ENCODE assay signal across 8 cellular contexts in the genomic region with DNA sequence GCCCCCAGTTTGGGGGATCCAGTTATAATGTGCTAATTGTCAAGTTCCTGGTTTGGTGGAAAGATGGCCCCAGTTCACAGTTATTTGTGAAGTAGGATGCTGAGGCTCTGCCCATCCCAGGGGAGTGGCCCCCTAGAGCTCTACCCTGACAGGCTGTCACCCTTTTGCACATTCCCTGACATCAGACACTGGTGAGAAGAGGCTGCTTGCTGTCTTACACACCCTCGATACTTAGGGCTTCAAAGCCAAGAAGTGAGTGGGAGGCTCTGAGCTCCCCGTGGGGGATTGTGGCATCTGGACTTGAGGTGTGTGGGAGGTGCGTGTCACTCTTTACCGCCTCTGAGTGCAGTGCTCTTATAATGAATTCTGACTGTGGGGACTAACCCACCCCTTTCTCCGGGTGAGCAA.
DNase-seq lines count a peak whose midpoint lies in the region; ATAC-seq and TF ChIP-seq lines count a peak whose summit lies in the region.

No MANE protein-coding gene starts in this region.

- no peaks in the 10 kb centered on the region for H3K9me3 Mint-ChIP-seq in activated CD4-positive, alpha-beta T cell treated with anti-CD3 and anti-CD28 coated beads, Interleukin-2, amount 10 ng/mL, durations not matched to agents 7 days and 5 days
- H3K9me3 Mint-ChIP-seq in naive thymus-derived CD8-positive, alpha-beta T cell = no peaks in the 10 kb centered on the region

- peaks cover 32% of the 10 kb centered on the region for H3K4me1 Mint-ChIP-seq in activated CD4-positive, alpha-beta T cell treated with anti-CD3 and anti-CD28 coated beads, Interleukin-2, amount 10 ng/mL, durations not matched to agents 7 days and 5 days
- peaks cover 23 to 47% (median 37%) of the 10 kb centered on the region in 4 donors for H3K4me1 Mint-ChIP-seq in naive thymus-derived CD8-positive, alpha-beta T cell

- H3K27me3 Mint-ChIP-seq in activated CD4-positive, alpha-beta T cell treated with anti-CD3 and anti-CD28 coated beads, Interleukin-2, amount 10 ng/mL, durations not matched to agents 7 days and 5 days = no peaks in the 10 kb centered on the region
- H3K27me3 Mint-ChIP-seq in naive thymus-derived CD8-positive, alpha-beta T cell = no peaks in the 10 kb centered on the region

- 32% methylated on average over 5 of the region's 5 CpGs for WGBS in mammary epithelial cell (ENCODE audit: low coverage, missing lambda C conversion rate)

- TF ChIP-seq CTCF in mammary epithelial cell (conservative IDR thresholded peaks at IDR 0.05 in 1 of 2, IDR thresholded peaks at IDR 0.05 in 1 of 2; ENCODE audit: extremely low read depth in 1 of 2, insufficient read depth in 1 of 2, low read depth in 1 of 2, low read length in 2 of 2) = no peak

- peak; percentile 16 for DNase-seq in activated CD4-positive, alpha-beta T cell treated with anti-CD3 and anti-CD28 coated beads, Interleukin-2, amount 10 ng/mL, durations not matched to agents 7 days and 5 days
- DNase-seq in naive thymus-derived CD8-positive, alpha-beta T cell = peak in 2 of 10 donors; percentile 5 to 12
- DNase-seq in NCI-H1092 (lab: John Stamatoyannopoulos, UW) = no peak
- DNase-seq in mammary epithelial cell = no peak
- no peak for DNase-seq in NCI-H1694 (lab: John Stamatoyannopoulos, UW)

- in situ Hi-C loops in mammary epithelial cell (cut with MboI; ENCODE audit: low sequenced_read_pairs in 2 of 2) = no loop called here

- H4K20me1 ChIP-seq in mammary epithelial cell (ENCODE audit: insufficient read depth, low read length) = no peaks in the 10 kb centered on the region

- no peaks in the 10 kb centered on the region for H3K36me3 ChIP-seq in mammary epithelial cell (ENCODE audit: insufficient read depth, low read length)

- H3K4me1 ChIP-seq in mammary epithelial cell (ENCODE audit: insufficient read depth, low read length) = no peaks in the 10 kb centered on the region

- peak overlapping the region; percentile 71 for H3K27ac Mint-ChIP-seq in activated CD4-positive, alpha-beta T cell treated with anti-CD3 and anti-CD28 coated beads, Interleukin-2, amount 10 ng/mL, durations not matched to agents 7 days and 5 days
- peak overlapping the region; percentile 32 to 82 (median 54) for H3K27ac Mint-ChIP-seq in naive thymus-derived CD8-positive, alpha-beta T cell

- H3K36me3 Mint-ChIP-seq in activated CD4-positive, alpha-beta T cell treated with anti-CD3 and anti-CD28 coated beads, Interleukin-2, amount 10 ng/mL, durations not matched to agents 7 days and 5 days (ENCODE audit: low read depth) = peaks cover 63% of the 10 kb centered on the region
- peaks cover 12 to 79% (median 34%) of the 10 kb centered on the region in 3 donors for H3K36me3 Mint-ChIP-seq in naive thymus-derived CD8-positive, alpha-beta T cell

- ATAC-seq in GM18870 (IDR thresholded peaks at IDR 0.05; ENCODE audit: unreplicated experiment) = peak; percentile 86
- peak; percentile 82 for ATAC-seq in HG02840 (IDR thresholded peaks at IDR 0.05; ENCODE audit: low FRiP score, unreplicated experiment)
- ATAC-seq in naive thymus-derived CD8-positive, alpha-beta T cell = peak; percentile 33 to 64
- no peak for ATAC-seq in SK-N-SH treated with all-trans-retinoic acid at 6 μM for 48 hours

- no peak overlapping the region for H2AFZ ChIP-seq in mammary epithelial cell (ENCODE audit: low read depth, low read length)

- no peak overlapping the region for H3K4me2 ChIP-seq in mammary epithelial cell (ENCODE audit: insufficient read depth, low read depth, low read length)

- H3K27ac ChIP-seq in mammary epithelial cell (ENCODE audit: insufficient read depth, low read depth, low read length) = no peak overlapping the region

- POLR2A ChIA-PET in activated CD4-positive, alpha-beta T cell treated with anti-CD3 and anti-CD28 coated beads, Interleukin-2, amount 10 ng/mL, durations not matched to agents 7 days and 5 days (lab: Charles Lee) = no interaction called here
- POLR2A ChIA-PET in naive thymus-derived CD8-positive, alpha-beta T cell (lab: Charles Lee) = interaction anchor here (0.6 kb wide), 1 partner anchor 485 kb away, joined by 4 read pairs; no protein-coding TSS in a partner anchor

- no peaks in the 10 kb centered on the region for H3K9me3 ChIP-seq in mammary epithelial cell (replicated peaks; ENCODE audit: insufficient read depth, low read length)

- intact Hi-C loops in mammary epithelial cell (cut with micrococcal nuclease) = no loop called here

- no peak overlapping the region for H3K9ac ChIP-seq in mammary epithelial cell (ENCODE audit: insufficient read depth, low read length)

- BruUV-seq in mammary epithelial cell (replicated peaks; lab: Mats Ljungman, UMichigan) = no TSS peak

- H3K27me3 ChIP-seq in mammary epithelial cell (ENCODE audit: insufficient read depth, low read length) = no peaks in the 10 kb centered on the region

- H3K4me3 ChIP-seq in mammary epithelial cell (replicated peaks in 1 of 3; ENCODE audit: insufficient read depth in 1 of 3, low read depth in 2 of 3, low read length in 3 of 3) = no peak overlapping the region

- CTCF ChIA-PET in activated CD4-positive, alpha-beta T cell treated with anti-CD3 and anti-CD28 coated beads, Interleukin-2, amount 10 ng/mL, durations not matched to agents 7 days and 5 days (lab: Charles Lee) = interaction anchor here (0.7 to 3.0 kb wide), 5 partner anchors 10 to 40 kb away, joined by 3 to 11 read pairs (median 6); no protein-coding TSS in a partner anchor
- CTCF ChIA-PET in mammary epithelial cell (lab: Charles Lee; ENCODE audit: low non-redundant PET) = no interaction called here

- no peaks in the 10 kb centered on the region for H3K79me2 ChIP-seq in mammary epithelial cell (ENCODE audit: insufficient read depth, low read length)

- dilution Hi-C loops in mammary epithelial cell (cut with HindIII; ENCODE audit: low sequenced_read_pairs) = no loop called here

- H3K4me3 Mint-ChIP-seq in activated CD4-positive, alpha-beta T cell treated with anti-CD3 and anti-CD28 coated beads, Interleukin-2, amount 10 ng/mL, durations not matched to agents 7 days and 5 days = no peak overlapping the region
- H3K4me3 Mint-ChIP-seq in naive thymus-derived CD8-positive, alpha-beta T cell = no peak overlapping the region

TF ChIP-seq in SK-N-SH treated with all-trans-retinoic acid at 6 μM for 48 hours, 23 proteins besides CTCF, POLR2A, EP300 and RAD21:
- no peak for TF ChIP-seq CSDC2 (CRISPR knock-in tag; IDR thresholded peaks at IDR 0.05)
- TF ChIP-seq, protein P1, sequence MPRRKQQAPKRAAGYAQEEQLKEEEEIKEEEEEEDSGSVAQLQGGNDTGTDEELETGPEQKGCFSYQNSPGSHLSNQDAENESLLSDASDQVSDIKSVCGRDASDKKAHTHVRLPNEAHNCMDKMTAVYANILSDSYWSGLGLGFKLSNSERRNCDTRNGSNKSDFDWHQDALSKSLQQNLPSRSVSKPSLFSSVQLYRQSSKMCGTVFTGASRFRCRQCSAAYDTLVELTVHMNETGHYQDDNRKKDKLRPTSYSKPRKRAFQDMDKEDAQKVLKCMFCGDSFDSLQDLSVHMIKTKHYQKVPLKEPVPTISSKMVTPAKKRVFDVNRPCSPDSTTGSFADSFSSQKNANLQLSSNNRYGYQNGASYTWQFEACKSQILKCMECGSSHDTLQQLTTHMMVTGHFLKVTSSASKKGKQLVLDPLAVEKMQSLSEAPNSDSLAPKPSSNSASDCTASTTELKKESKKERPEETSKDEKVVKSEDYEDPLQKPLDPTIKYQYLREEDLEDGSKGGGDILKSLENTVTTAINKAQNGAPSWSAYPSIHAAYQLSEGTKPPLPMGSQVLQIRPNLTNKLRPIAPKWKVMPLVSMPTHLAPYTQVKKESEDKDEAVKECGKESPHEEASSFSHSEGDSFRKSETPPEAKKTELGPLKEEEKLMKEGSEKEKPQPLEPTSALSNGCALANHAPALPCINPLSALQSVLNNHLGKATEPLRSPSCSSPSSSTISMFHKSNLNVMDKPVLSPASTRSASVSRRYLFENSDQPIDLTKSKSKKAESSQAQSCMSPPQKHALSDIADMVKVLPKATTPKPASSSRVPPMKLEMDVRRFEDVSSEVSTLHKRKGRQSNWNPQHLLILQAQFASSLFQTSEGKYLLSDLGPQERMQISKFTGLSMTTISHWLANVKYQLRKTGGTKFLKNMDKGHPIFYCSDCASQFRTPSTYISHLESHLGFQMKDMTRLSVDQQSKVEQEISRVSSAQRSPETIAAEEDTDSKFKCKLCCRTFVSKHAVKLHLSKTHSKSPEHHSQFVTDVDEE (CRISPR knock-in tag; IDR thresholded peaks at IDR 0.05) = no peak
- TF ChIP-seq, protein P2, sequence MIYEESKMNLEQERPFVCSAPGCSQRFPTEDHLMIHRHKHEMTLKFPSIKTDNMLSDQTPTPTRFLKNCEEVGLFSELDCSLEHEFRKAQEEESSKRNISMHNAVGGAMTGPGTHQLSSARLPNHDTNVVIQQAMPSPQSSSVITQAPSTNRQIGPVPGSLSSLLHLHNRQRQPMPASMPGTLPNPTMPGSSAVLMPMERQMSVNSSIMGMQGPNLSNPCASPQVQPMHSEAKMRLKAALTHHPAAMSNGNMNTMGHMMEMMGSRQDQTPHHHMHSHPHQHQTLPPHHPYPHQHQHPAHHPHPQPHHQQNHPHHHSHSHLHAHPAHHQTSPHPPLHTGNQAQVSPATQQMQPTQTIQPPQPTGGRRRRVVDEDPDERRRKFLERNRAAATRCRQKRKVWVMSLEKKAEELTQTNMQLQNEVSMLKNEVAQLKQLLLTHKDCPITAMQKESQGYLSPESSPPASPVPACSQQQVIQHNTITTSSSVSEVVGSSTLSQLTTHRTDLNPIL (CRISPR knock-in tag; IDR thresholded peaks at IDR 0.05; ENCODE audit: low read depth) = no peak
- TF ChIP-seq ISL1 (CRISPR knock-in tag; IDR thresholded peaks at IDR 0.05) = no peak
- TF ChIP-seq ZNF565 (CRISPR knock-in tag; conservative IDR thresholded peaks at IDR 0.05; ENCODE audit: low read depth) = no peak
- TF ChIP-seq GLIS3 (CRISPR knock-in tag; IDR thresholded peaks at IDR 0.05) = no peak
